14 cellular contexts compared by ENCODE assay signal in the genomic region with DNA sequence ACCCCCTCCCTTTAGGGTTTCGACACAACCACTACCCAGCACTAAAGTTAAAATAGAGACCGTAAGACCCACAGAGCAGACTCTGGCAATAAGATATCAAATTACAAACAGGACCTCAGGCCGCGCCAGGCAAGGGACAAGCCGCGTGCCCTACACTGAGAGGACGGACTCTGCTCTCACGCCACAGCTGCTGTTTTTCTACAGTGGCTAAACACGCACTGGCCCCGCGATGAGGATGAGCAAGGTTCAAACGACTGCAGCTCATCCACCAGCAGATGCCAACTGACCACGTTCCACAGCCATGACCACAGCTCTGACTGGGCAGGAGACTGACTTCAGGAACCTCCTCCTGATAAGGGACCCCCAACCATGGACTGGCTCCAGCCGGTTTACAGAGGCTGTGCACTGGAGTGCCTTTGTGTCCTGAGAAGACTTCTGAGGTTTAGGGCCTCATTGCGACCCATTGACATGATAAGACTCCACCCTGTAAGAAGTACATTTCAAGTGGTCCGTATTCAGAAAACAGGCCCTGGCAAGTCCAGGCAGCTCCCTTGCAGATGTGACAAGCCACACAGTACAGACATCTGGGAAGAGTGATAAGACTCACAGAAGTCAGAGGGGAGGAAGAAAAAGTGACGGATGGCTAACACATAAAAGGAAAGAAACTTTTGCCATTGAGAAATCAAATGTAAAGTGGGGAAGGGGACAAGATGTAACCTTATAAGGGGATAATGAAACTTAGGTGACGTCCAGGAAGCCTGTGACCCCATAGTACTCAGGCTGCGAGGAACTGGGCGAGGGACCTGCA. TPM values are rescaled to one million over a fixed set of nuclear protein-coding genes. Genes with fewer than 3 reads are reported as not detected.
DNase-seq lines count a peak whose midpoint lies in the region; ATAC-seq and TF ChIP-seq lines count a peak whose summit lies in the region.
"Had no signal": no experiment of that assay in that cellular context is flagged by ENCODE, and none has a peak within 500 bp of the region (broad histone marks: within the 10 kb centered on the region; RNA-seq: fewer than 3 reads in every experiment).

No MANE protein-coding gene starts in this region.

- H3K9me3 Mint-ChIP-seq in glutamatergic neuron (ENCODE audit: unreplicated experiment) (peaks cover 10% of the 10 kb centered on the region), Calu3 (ENCODE audit: low read depth, unreplicated experiment) (no peaks in the 10 kb centered on the region)
- H3K9me3 Mint-ChIP-seq: activated T-cell treated with anti-CD3 and anti-CD28 coated beads, Interleukin-2, amount 50 U/mL, for 24 hours had no signal

- WGBS in heart left ventricle, 4 donors, result 40 to 47% (median 44%) methylated on average over 19 to 20 of the region's 20 CpGs

- DNase-seq in heart left ventricle (peak in 1 of 5 donors; percentile 29), Right ventricle myocardium superior (no peak), OCI-M1 (lab: John Stamatoyannopoulos, UW) (peak; percentile 95), glutamatergic neuron (no peak), Calu3 (no peak)
- DNase-seq in stimulated activated CD8-positive, alpha-beta memory T cell treated with anti-CD3 and anti-CD28 coated beads, Interleukin-4, amount 100 ng/mL, for 48 hours, result peak; percentile 14
- no peak for DNase-seq in central memory CD4-positive, alpha-beta T cell
- DNase-seq: activated T-cell treated with anti-CD3 and anti-CD28 coated beads, Interleukin-2, amount 50 U/mL, for 24 hours; NCI-H446; stimulated activated CD4-positive, alpha-beta T cell treated with anti-CD3 and anti-CD28 coated beads, Interleukin-2, amount 100 ng/mL, for 48 hours; stimulated activated naive CD4-positive, alpha-beta T cell treated with Interleukin-2 at 50 U/mL for 16 hours had no signal

- no peak overlapping the region for H3K27ac ChIP-seq in heart left ventricle
- H3K27ac ChIP-seq: prostate gland had no signal

- TF ChIP-seq CTCF in heart left ventricle (IDR thresholded peaks at IDR 0.05) (no peak), glutamatergic neuron (IDR thresholded peaks at IDR 0.05; ENCODE audit: partially characterized antibody, unreplicated experiment) (no peak), Calu3 (IDR thresholded peaks at IDR 0.05; ENCODE audit: unreplicated experiment) (no peak)

- peaks cover 0 to 5% (median 0%) of the 10 kb centered on the region in 12 donors for H3K9me3 ChIP-seq in heart left ventricle
- H3K9me3 ChIP-seq: prostate gland had no signal

- no peak overlapping the region for H3K4me3 ChIP-seq in heart left ventricle
- H3K4me3 ChIP-seq: prostate gland had no signal

- H3K36me3 Mint-ChIP-seq in glutamatergic neuron (ENCODE audit: unreplicated experiment) (peaks cover 5% of the 10 kb centered on the region), Calu3 (ENCODE audit: insufficient read depth, unreplicated experiment) (peaks cover 5% of the 10 kb centered on the region)

- H3K27ac Mint-ChIP-seq in glutamatergic neuron (ENCODE audit: unreplicated experiment), result peak overlapping the region; percentile 77
- no peak overlapping the region for H3K27ac Mint-ChIP-seq in Calu3 (ENCODE audit: unreplicated experiment)
- H3K27ac Mint-ChIP-seq: activated T-cell treated with anti-CD3 and anti-CD28 coated beads, Interleukin-2, amount 50 U/mL, for 24 hours; memory B cell had no signal

- CTCF ChIA-PET in Calu3 (lab: Charles Lee), result no interaction called here

- H3K4me1 ChIP-seq in heart left ventricle, result peaks cover 0 to 9% (median 0%) of the 10 kb centered on the region in 12 donors
- H3K4me1 ChIP-seq: prostate gland had no signal

- H3K27me3 Mint-ChIP-seq in glutamatergic neuron (ENCODE audit: unreplicated experiment) (peaks cover 8% of the 10 kb centered on the region), Calu3 (ENCODE audit: unreplicated experiment) (peaks cover 93% of the 10 kb centered on the region)

- H3K36me3 ChIP-seq in heart left ventricle, result no peaks in the 10 kb centered on the region
- H3K36me3 ChIP-seq: prostate gland had no signal

- peaks cover 0 to 14% (median 0%) of the 10 kb centered on the region in 9 donors for H3K27me3 ChIP-seq in heart left ventricle

- H3K4me3 Mint-ChIP-seq in glutamatergic neuron (ENCODE audit: unreplicated experiment), result no peak overlapping the region
- H3K4me3 Mint-ChIP-seq in Calu3 (ENCODE audit: low read depth, unreplicated experiment), result no peak overlapping the region
- H3K4me3 Mint-ChIP-seq: activated T-cell treated with anti-CD3 and anti-CD28 coated beads, Interleukin-2, amount 50 U/mL, for 24 hours; memory B cell had no signal

- ATAC-seq in heart left ventricle, result peak in 3 of 4 donors; percentile 37 to 59 (median 48)
- ATAC-seq in Right ventricle myocardium superior (ENCODE audit: poor library complexity), result no peak
- no peak for ATAC-seq in HG03442 (IDR thresholded peaks at IDR 0.05; ENCODE audit: unreplicated experiment)

- H3K4me1 Mint-ChIP-seq in glutamatergic neuron (ENCODE audit: low read depth, unreplicated experiment) (peaks cover 12% of the 10 kb centered on the region), Calu3 (ENCODE audit: low read depth, unreplicated experiment) (no peaks in the 10 kb centered on the region)

- TF ChIP-seq POLR2A in heart left ventricle (IDR thresholded peaks at IDR 0.05), result no peak

- intact Hi-C loops in heart left ventricle (cut with DNase I) (no loop called here), Right ventricle myocardium superior (cut with DNase I) (no loop called here), Calu3 (cut with micrococcal nuclease; ENCODE audit: unreplicated experiment) (no loop called here)

- BruUV-seq in Calu3 (replicated peaks; lab: Mats Ljungman, UMichigan), result no TSS peak

RNA-seq across cellular contexts. Expression of gene KRTAP10-6, which starts 1.5 kb away (rescaled TPM):
- total RNA-seq in heart left ventricle (not detected), Right ventricle myocardium superior (not detected), glutamatergic neuron (ENCODE audit: unreplicated experiment) (not detected), Calu3 (2022) (not detected in 2 replicates)
- not detected for polyA plus RNA-seq in heart left ventricle
- total RNA-seq: prostate gland had no signal

RNA-seq across cellular contexts. Expression of gene KRTAP10-7, which starts 6.6 kb away (rescaled TPM):
- total RNA-seq in heart left ventricle (not detected), Right ventricle myocardium superior (not detected), glutamatergic neuron (ENCODE audit: unreplicated experiment) (not detected), Calu3 (2022) (not detected in 2 replicates)
- polyA plus RNA-seq in heart left ventricle, result not detected
- total RNA-seq: prostate gland had no signal

RNA-seq across cellular contexts. Expression of gene KRTAP10-5, which starts 13.4 kb away (rescaled TPM):
- total RNA-seq in heart left ventricle (not detected), Right ventricle myocardium superior (not detected), glutamatergic neuron (ENCODE audit: unreplicated experiment) (not detected), Calu3 (2022) (not detected in 2 replicates)
- not detected for polyA plus RNA-seq in heart left ventricle
- total RNA-seq: prostate gland had no signal

RNA-seq across cellular contexts. Expression of gene KRTAP10-8, which starts 18.1 kb away (rescaled TPM):
- not detected for total RNA-seq in heart left ventricle
- polyA plus RNA-seq in heart left ventricle, result not detected
- not detected for total RNA-seq in Right ventricle myocardium superior
- not detected for total RNA-seq in glutamatergic neuron (ENCODE audit: unreplicated experiment)
- not detected in 2 replicates for total RNA-seq in Calu3 (2022)
- total RNA-seq: prostate gland had no signal

RNA-seq across cellular contexts. Expression of gene KRTAP10-4, which starts 20.3 kb away (rescaled TPM):
- total RNA-seq in heart left ventricle, result not detected
- polyA plus RNA-seq in heart left ventricle, result not detected
- total RNA-seq in Right ventricle myocardium superior, result not detected
- not detected for total RNA-seq in glutamatergic neuron (ENCODE audit: unreplicated experiment)
- not detected in 2 replicates for total RNA-seq in Calu3 (2022)
- total RNA-seq: prostate gland had no signal

Comparison
In these comparisons a context has a peak if more than half of its experiments do, and no peak if none do; other contexts are left out.
1. ATAC-seq: peak in heart left ventricle (3 of 4); none in Right ventricle myocardium superior (single experiment) and HG03442 (single experiment).
2. DNase-seq: peak in OCI-M1 (single experiment) and stimulated activated CD8-positive, alpha-beta memory T cell treated with anti-CD3 and anti-CD28 coated beads, Interleukin-4, amount 100 ng/mL, for 48 hours (single experiment); none in Right ventricle myocardium superior (single experiment), glutamatergic neuron (single experiment), Calu3 (single experiment) and central memory CD4-positive, alpha-beta T cell (single experiment).